1 cellular context compared by ENCODE assay signal in the genomic region with DNA sequence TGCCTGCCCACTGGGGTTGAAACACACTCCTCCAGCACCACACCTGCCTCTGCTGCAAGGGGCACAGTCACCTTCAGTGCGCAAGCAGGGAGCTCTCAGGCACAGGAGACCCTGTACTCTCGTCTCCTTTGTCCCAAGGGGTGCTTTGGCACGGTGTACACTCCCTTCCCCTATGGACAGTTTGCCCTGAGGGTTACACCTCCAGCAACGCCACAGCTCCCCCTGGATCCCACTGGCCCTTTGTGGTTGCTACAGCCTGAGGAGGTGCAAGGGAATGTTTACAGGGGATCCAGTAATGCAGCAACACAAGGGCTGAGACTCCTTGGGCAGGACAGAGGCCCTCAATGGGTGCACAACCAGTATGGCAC.
TF ChIP-seq lines count a peak whose summit lies in the region.

No MANE protein-coding gene starts in this region.

TF ChIP-seq in H1, 55 proteins besides CTCF, POLR2A, EP300 and RAD21:
- TF ChIP-seq TAF7 (optimal IDR thresholded peaks at IDR 0.05; ENCODE audit: borderline replicate concordance, low read depth, low read length) (no peak), BACH1 (IDR thresholded peaks at IDR 0.05; ENCODE audit: low read length) (no peak), POLR2AphosphoS5 (IDR thresholded peaks at IDR 0.05; ENCODE audit: low read depth, low read length) (no peak), EGR1 (IDR thresholded peaks at IDR 0.05; ENCODE audit: borderline replicate concordance, low read depth, low read length) (no peak), ASH2L (IDR thresholded peaks at IDR 0.05; ENCODE audit: low read length) (no peak)
